18 cellular contexts compared by ENCODE assay signal in genomic region chr11:105361651-105362050, GRCh38.
"Had no signal": no experiment of that assay in that cellular context is flagged by ENCODE, and none has a peak within 500 bp of the region (broad histone marks: within the 10 kb centered on the region; RNA-seq: fewer than 3 reads in every experiment).

No MANE protein-coding gene starts in this region.

- H3K36me3 ChIP-seq: esophagus squamous epithelium, pancreas, stomach, thoracic aorta, transverse colon had no signal

- H3K4me3 ChIP-seq: esophagus squamous epithelium, lung, pancreas, stomach, thoracic aorta, transverse colon had no signal

- H3K27ac ChIP-seq: esophagus squamous epithelium, pancreas, stomach, thoracic aorta, transverse colon had no signal

- DNase-seq: effector memory CD4-positive, alpha-beta T cell; esophagus squamous epithelium; immature natural killer cell; left colon; left ventricle myocardium superior; mesendoderm; naive B cell; occipital lobe; pancreas; right cardiac atrium; small intestine; stimulated activated CD4-positive, alpha-beta T cell treated with anti-CD3 and anti-CD28 coated beads, Interleukin-12 subunit alpha, Interleukin-12 subunit beta, amount 100 ng/mL, for 4 hours; stimulated activated naive CD4-positive, alpha-beta T cell; stomach; substantia nigra; transverse colon had no signal

- H3K4me1 ChIP-seq: esophagus squamous epithelium, pancreas, stomach, transverse colon had no signal

- ATAC-seq: left colon, left ventricle myocardium superior, pancreas, right cardiac atrium had no signal

- H3K27me3 ChIP-seq: esophagus squamous epithelium, pancreas, stomach, transverse colon had no signal

- H3K9me3 ChIP-seq: esophagus squamous epithelium, pancreas, stomach, thoracic aorta, transverse colon had no signal
